ENCODE assay signal across 1 cellular context in genomic region chr9:35147941-35148563, GRCh38. TPM values are rescaled to one million over a fixed set of nuclear protein-coding genes. Genes with fewer than 3 reads are reported as not detected.
"Had no signal": no experiment of that assay in that cellular context is flagged by ENCODE, and none has a peak within 500 bp of the region (broad histone marks: within the 10 kb centered on the region; RNA-seq: fewer than 3 reads in every experiment).

No MANE protein-coding gene starts in this region.

RNA-seq across cellular contexts. Expression of gene UNC13B, which starts 13.8 kb away (rescaled TPM):
- total RNA-seq: PC-9 had no signal
